ENCODE assay signal across 8 cellular contexts in genomic region chr6:52598123-52598823, GRCh38. TPM values are rescaled to one million over a fixed set of nuclear protein-coding genes. Genes with fewer than 3 reads are reported as not detected.
DNase-seq lines count a peak whose midpoint lies in the region; ATAC-seq and TF ChIP-seq lines count a peak whose summit lies in the region.

No MANE protein-coding gene starts in this region.

- CTCF ChIA-PET in AG04449 (lab: Yijun Ruan, JAX): interaction anchor here (0.6 to 7.1 kb wide), 29 partner anchors 9 to 191 kb away, joined by 3 to 109 read pairs (median 5); partner anchors contain the start of genes EFHC1 and TRAM2

- no peaks in the 10 kb centered on the region for H3K36me3 ChIP-seq in heart right ventricle

- H3K4me1 ChIP-seq in heart right ventricle: peaks cover 7 to 48% (median 26%) of the 10 kb centered on the region in 9 donors

- peak; percentile 17 to 78 (median 72) for ATAC-seq in heart right ventricle

- H3K9me3 ChIP-seq in heart right ventricle: no peaks in the 10 kb centered on the region

- peak overlapping the region in 6 of 10 donors; percentile 20 to 63 (median 39) for H3K27ac ChIP-seq in heart right ventricle

- DNase-seq in AG04449 (ENCODE audit: low read depth, low spot score): no peak
- peak; percentile 78 for DNase-seq in NCI-H1694 (lab: John Stamatoyannopoulos, UW)
- peak; percentile 21 for DNase-seq in activated naive CD4-positive, alpha-beta T cell treated with anti-CD3 and anti-CD28 coated beads, Interleukin-2, amount 50 U/mL, for 16 hours
- peak; percentile 36 to 76 for DNase-seq in heart right ventricle
- peak; percentile 86 for DNase-seq in posterior vena cava (ENCODE audit: low spot score)
- no peak for DNase-seq in GDM1 (lab: John Stamatoyannopoulos, UW)
- DNase-seq in NCI-H187 (lab: John Stamatoyannopoulos, UW): no peak

- TF ChIP-seq CTCF in AG04449 (IDR thresholded peaks at IDR 0.05; ENCODE audit: insufficient read depth, low read length, missing control alignments) (peak; percentile 82), GM12873 (IDR thresholded peaks at IDR 0.05; ENCODE audit: insufficient read depth, low read depth, low read length, missing control alignments) (peak; percentile 71), heart right ventricle (IDR thresholded peaks at IDR 0.05) (peak; percentile 56 to 78 (median 71))

- intact Hi-C loops in heart right ventricle (cut with DNase I) (loop anchor here in 9 of 10 donors (1.0 to 10.0 kb wide), 10 partner anchors 54 to 313 kb away; partner anchors contain the start of gene MCM3 (in 1 of the 9)), posterior vena cava (cut with DNase I) (loop anchor here in 1 of 2 donors (5.0 kb wide), 1 partner anchor 181 kb away; no protein-coding TSS in a partner anchor)

- no peak overlapping the region for H3K4me3 ChIP-seq in AG04449 (ENCODE audit: low read depth, low read length)
- H3K4me3 ChIP-seq in heart right ventricle: peak overlapping the region in 6 of 10 donors; percentile 28 to 41 (median 35)

- 14 to 23% methylated on average over 12 of the region's 12 CpGs for WGBS in heart right ventricle, 2 donors

- POLR2A ChIA-PET in AG04449 (lab: Yijun Ruan, JAX): no interaction called here

- no peaks in the 10 kb centered on the region for H3K27me3 ChIP-seq in heart right ventricle

RNA-seq across cellular contexts. Expression of gene TRAM2, which starts 21.4 kb away (rescaled TPM):
- 10 to 100 TPM in 7 of 10 donors, 1 to 10 TPM in 3; 7.9 to 17.3 (median 11.0) TPM for total RNA-seq in heart right ventricle
- polyA plus RNA-seq in heart right ventricle: 1 to 10 TPM; 5.0 to 7.2 TPM
- 10 to 100 TPM; 40.8 to 46.9 TPM for total RNA-seq in posterior vena cava

Comparison
In these comparisons a context has a peak if more than half of its experiments do, and no peak if none do; other contexts are left out.
1. DNase-seq: peak in NCI-H1694 (single experiment), activated naive CD4-positive, alpha-beta T cell treated with anti-CD3 and anti-CD28 coated beads, Interleukin-2, amount 50 U/mL, for 16 hours (single experiment), heart right ventricle (2 of 2) and posterior vena cava (single experiment); none in AG04449 (single experiment), GDM1 (single experiment) and NCI-H187 (0 of 2).
2. Peak in every context shown above with its lines, with median percentiles within 50 percentile points of each other: CTCF ChIP-seq.